Comparison of ENCODE assay signal across 13 cellular contexts in the genomic region with DNA sequence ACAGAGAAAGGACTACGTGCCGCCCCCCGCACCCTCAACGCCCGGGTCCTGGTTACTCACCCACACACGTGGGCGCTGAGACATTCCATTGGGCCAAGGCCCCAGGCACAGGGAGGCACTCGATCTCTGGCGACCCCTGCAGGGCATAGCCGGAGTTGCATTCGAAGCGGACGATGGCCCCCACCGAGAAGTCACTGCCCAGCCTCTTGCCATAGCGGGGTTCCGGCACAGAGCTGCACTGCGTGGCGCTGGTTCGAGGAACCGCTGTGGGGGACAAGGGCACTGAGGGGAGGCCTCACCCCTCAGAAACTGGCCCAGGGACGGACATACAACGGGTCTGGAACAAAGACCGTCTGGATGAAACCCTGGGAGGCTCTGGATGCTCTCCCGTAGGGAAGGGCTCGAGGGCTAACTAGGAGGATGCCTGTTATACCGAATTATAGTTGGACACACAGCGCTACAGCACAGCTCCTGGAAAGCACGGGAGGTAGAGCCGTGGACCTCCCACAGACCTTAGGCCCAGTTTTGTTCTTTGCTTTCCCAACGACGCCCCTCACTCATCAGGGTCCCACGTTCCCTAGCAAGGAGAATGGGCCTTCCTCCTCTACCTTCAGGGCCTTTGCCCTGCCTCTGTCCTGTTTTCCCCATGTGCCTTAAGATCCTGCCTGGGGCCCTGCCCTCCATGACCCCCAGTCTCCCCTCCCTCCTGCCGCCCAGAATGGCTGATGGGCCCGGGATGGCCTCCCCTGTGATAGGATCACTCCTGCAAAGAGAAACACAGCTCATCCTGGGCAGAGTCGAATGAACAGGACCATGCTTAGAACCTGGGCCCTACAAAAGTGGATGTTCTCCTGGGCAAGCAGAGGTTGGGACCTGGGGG.
A peak's percentile ranks its signal among the peaks of the same experiment; 100 is the strongest.
DNase-seq lines count a peak whose midpoint lies in the region; ATAC-seq and TF ChIP-seq lines count a peak whose summit lies in the region.
"Had no signal": no experiment of that assay in that cellular context is flagged by ENCODE, and none has a peak within 500 bp of the region (broad histone marks: within the 10 kb centered on the region; RNA-seq: fewer than 3 reads in every experiment).

No MANE protein-coding gene starts in this region.

- DNase-seq in BJ (ENCODE audit: low read depth) (no peak), GM12864 (ENCODE audit: low read depth) (no peak), RPMI8226 (peak; percentile 13), foreskin fibroblast (no peak)
- DNase-seq in CD8-positive, alpha-beta memory T cell, result no peak
- no peak for DNase-seq in activated T-helper 1 cell treated with anti-CD3 and anti-CD28 coated beads, Interleukin-12 subunit alpha, Interleukin-12 subunit beta, Interleukin-2, Interleukin-4 antibody, amounts not matched to agents 30 ng/mL and 10 ng/mL and 1 ng/mL, durations not matched to agents 14 hours and 24 hours and 36 hours (ENCODE audit: low spot score)
- DNase-seq: effector memory CD8-positive, alpha-beta T cell; left ventricle myocardium superior; stimulated activated CD4-positive, alpha-beta T cell treated with anti-CD3 and anti-CD28 coated beads, Interleukin-12 subunit alpha, Interleukin-12 subunit beta, amount 100 ng/mL, for 4 hours; thyroid gland had no signal

- no peak overlapping the region for H3K27ac ChIP-seq in CD8-positive, alpha-beta memory T cell (ENCODE audit: low read depth, low read length)
- H3K27ac ChIP-seq: thyroid gland had no signal

- no peaks in the 10 kb centered on the region for H3K9me3 ChIP-seq in CD8-positive, alpha-beta memory T cell (ENCODE audit: low read length)
- H3K9me3 ChIP-seq: thyroid gland had no signal

- intact Hi-C loops in activated T-helper 1 cell treated with anti-CD3 and anti-CD28 coated beads, Interleukin-12 subunit alpha, Interleukin-12 subunit beta, Interleukin-2, Interleukin-4 antibody, amounts not matched to agents 30 ng/mL and 10 ng/mL and 1 ng/mL, durations not matched to agents 14 hours and 24 hours and 36 hours (cut with micrococcal nuclease), result no loop called here

- no peak overlapping the region for H3K27ac Mint-ChIP-seq in CD8-positive, alpha-beta memory T cell
- H3K27ac Mint-ChIP-seq in activated T-helper 1 cell treated with anti-CD3 and anti-CD28 coated beads, Interleukin-12 subunit alpha, Interleukin-12 subunit beta, Interleukin-2, Interleukin-4 antibody, amounts not matched to agents 30 ng/mL and 10 ng/mL and 1 ng/mL, durations not matched to agents 14 hours and 24 hours and 36 hours, result no peak overlapping the region
- H3K27ac Mint-ChIP-seq: effector memory CD8-positive, alpha-beta T cell; IgD-negative memory B cell had no signal

- POLR2A ChIA-PET in BJ (lab: Charles Lee), result no interaction called here
- POLR2A ChIA-PET in CD8-positive, alpha-beta memory T cell (lab: Charles Lee), result no interaction called here

- no peaks in the 10 kb centered on the region for H3K4me1 ChIP-seq in CD8-positive, alpha-beta memory T cell (ENCODE audit: insufficient read depth, low read length)
- H3K4me1 ChIP-seq: thyroid gland had no signal

- no peaks in the 10 kb centered on the region for H3K36me3 Mint-ChIP-seq in CD8-positive, alpha-beta memory T cell
- no peaks in the 10 kb centered on the region for H3K36me3 Mint-ChIP-seq in activated T-helper 1 cell treated with anti-CD3 and anti-CD28 coated beads, Interleukin-12 subunit alpha, Interleukin-12 subunit beta, Interleukin-2, Interleukin-4 antibody, amounts not matched to agents 30 ng/mL and 10 ng/mL and 1 ng/mL, durations not matched to agents 14 hours and 24 hours and 36 hours (ENCODE audit: low read depth)
- H3K36me3 Mint-ChIP-seq: IgD-negative memory B cell had no signal

- H3K4me3 Mint-ChIP-seq in CD8-positive, alpha-beta memory T cell, result no peak overlapping the region
- no peak overlapping the region for H3K4me3 Mint-ChIP-seq in activated T-helper 1 cell treated with anti-CD3 and anti-CD28 coated beads, Interleukin-12 subunit alpha, Interleukin-12 subunit beta, Interleukin-2, Interleukin-4 antibody, amounts not matched to agents 30 ng/mL and 10 ng/mL and 1 ng/mL, durations not matched to agents 14 hours and 24 hours and 36 hours
- H3K4me3 Mint-ChIP-seq: effector memory CD8-positive, alpha-beta T cell; IgD-negative memory B cell had no signal

- H3K4me3 ChIP-seq in BJ (ENCODE audit: low read depth, low read length) (no peak overlapping the region), GM12864 (ENCODE audit: low read depth, low read length) (no peak overlapping the region), foreskin fibroblast (ENCODE audit: low read depth in 1 of 2, low read length in 2 of 2) (no peak overlapping the region)
- H3K4me3 ChIP-seq in CD8-positive, alpha-beta memory T cell (ENCODE audit: low read length), result no peak overlapping the region
- H3K4me3 ChIP-seq: thyroid gland had no signal

- no peaks in the 10 kb centered on the region for H3K36me3 ChIP-seq in BJ (ENCODE audit: control insufficient read depth, insufficient read depth, low read length)
- no peaks in the 10 kb centered on the region for H3K36me3 ChIP-seq in CD8-positive, alpha-beta memory T cell (ENCODE audit: insufficient read depth, low read length)
- H3K36me3 ChIP-seq: thyroid gland had no signal

- H3K27me3 ChIP-seq in BJ (ENCODE audit: control insufficient read depth, insufficient read depth, low read length), result no peaks in the 10 kb centered on the region
- H3K27me3 ChIP-seq in CD8-positive, alpha-beta memory T cell (ENCODE audit: insufficient read depth, low read length, poor library complexity, severe bottlenecking), result peaks cover 3% of the 10 kb centered on the region
- H3K27me3 ChIP-seq: thyroid gland had no signal

- no peaks in the 10 kb centered on the region for H3K9me3 Mint-ChIP-seq in CD8-positive, alpha-beta memory T cell
- H3K9me3 Mint-ChIP-seq in activated T-helper 1 cell treated with anti-CD3 and anti-CD28 coated beads, Interleukin-12 subunit alpha, Interleukin-12 subunit beta, Interleukin-2, Interleukin-4 antibody, amounts not matched to agents 30 ng/mL and 10 ng/mL and 1 ng/mL, durations not matched to agents 14 hours and 24 hours and 36 hours, result no peaks in the 10 kb centered on the region
- H3K9me3 Mint-ChIP-seq: effector memory CD8-positive, alpha-beta T cell had no signal

- ATAC-seq in HG03378 (IDR thresholded peaks at IDR 0.05; ENCODE audit: unreplicated experiment), result no peak
- no peak for ATAC-seq in HG02610 (IDR thresholded peaks at IDR 0.05; ENCODE audit: unreplicated experiment)
- ATAC-seq: effector memory CD8-positive, alpha-beta T cell; left ventricle myocardium superior had no signal

- TF ChIP-seq CTCF in BJ (IDR thresholded peaks at IDR 0.05; ENCODE audit: insufficient read depth, low read depth, low read length) (peak; percentile 38), GM12864 (IDR thresholded peaks at IDR 0.05; ENCODE audit: low read depth, low read length, missing control alignments) (peak; percentile 65), foreskin fibroblast (IDR thresholded peaks at IDR 0.05; ENCODE audit: low read depth, low read length) (peak; percentile 11)

- H3K4me1 Mint-ChIP-seq in CD8-positive, alpha-beta memory T cell, result no peaks in the 10 kb centered on the region
- no peaks in the 10 kb centered on the region for H3K4me1 Mint-ChIP-seq in activated T-helper 1 cell treated with anti-CD3 and anti-CD28 coated beads, Interleukin-12 subunit alpha, Interleukin-12 subunit beta, Interleukin-2, Interleukin-4 antibody, amounts not matched to agents 30 ng/mL and 10 ng/mL and 1 ng/mL, durations not matched to agents 14 hours and 24 hours and 36 hours (ENCODE audit: low read depth)

- H3K27me3 Mint-ChIP-seq in CD8-positive, alpha-beta memory T cell, result peaks cover 5 to 52% of the 10 kb centered on the region in 2 donors
- H3K27me3 Mint-ChIP-seq in activated T-helper 1 cell treated with anti-CD3 and anti-CD28 coated beads, Interleukin-12 subunit alpha, Interleukin-12 subunit beta, Interleukin-2, Interleukin-4 antibody, amounts not matched to agents 30 ng/mL and 10 ng/mL and 1 ng/mL, durations not matched to agents 14 hours and 24 hours and 36 hours (ENCODE audit: insufficient read depth), result peaks cover 11% of the 10 kb centered on the region

- CTCF ChIA-PET in BJ (lab: Yijun Ruan, JAX), result interaction anchor here (0.9 to 4.4 kb wide), 3 partner anchors 8 to 14 kb away, joined by 3 to 22 read pairs (median 21); no protein-coding TSS in a partner anchor
- CTCF ChIA-PET in CD8-positive, alpha-beta memory T cell (lab: Charles Lee), result interaction anchor here (1.3 kb wide), 1 partner anchor 9 kb away, joined by 3 read pairs; no protein-coding TSS in a partner anchor

Comparison
In these comparisons a context has a peak if more than half of its experiments do, and no peak if none do; other contexts are left out.
1. CTCF ChIP-seq: peak in every context shown above with its lines; median percentile 65 in GM12864; 38 in BJ; 11 in foreskin fibroblast.